ENCODE assay signal across 1 cellular context in the genomic region with DNA sequence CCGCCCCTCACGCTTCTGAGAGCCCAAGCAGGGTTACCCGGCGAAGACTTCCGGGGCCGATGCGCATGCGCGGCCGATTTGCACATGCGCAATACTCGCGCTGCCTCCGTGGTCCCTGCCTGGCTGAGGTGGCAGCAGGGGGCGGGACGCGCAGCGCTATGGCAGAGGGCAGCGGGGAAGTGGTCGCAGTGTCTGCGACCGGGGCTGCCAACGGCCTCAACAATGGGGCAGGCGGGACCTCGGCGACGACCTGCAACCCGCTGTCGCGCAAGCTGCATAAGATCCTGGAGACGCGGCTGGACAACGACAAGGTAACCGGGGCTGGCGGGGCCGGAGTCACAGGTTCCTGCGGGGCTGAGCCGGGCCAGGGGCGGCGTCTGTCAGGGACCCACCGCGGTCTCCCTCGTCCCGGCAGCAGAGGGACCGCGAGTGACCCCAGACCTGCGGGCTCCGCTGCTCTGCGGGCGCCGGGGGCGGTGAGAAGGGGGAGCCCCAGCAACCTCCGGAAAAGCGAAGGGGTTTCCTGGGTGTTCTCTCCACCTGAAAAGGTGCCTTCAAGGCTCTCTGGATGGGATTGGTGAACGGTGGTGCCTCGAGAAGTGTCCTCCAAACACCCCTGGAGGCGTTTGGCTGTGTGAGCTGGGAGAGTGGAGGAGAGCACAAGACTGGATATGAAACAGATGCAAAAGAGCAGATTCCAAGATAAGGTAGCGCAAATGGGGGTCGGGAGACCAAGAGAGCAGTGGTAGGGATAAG.
TF ChIP-seq lines count a peak whose summit lies in the region.

Gene COG6, plus strand, starts transcription at position 94 of the 756 bp plus-strand sequence. Its CDS starts 65 bp downstream, at position 159.

TF ChIP-seq in HEK293, 187 proteins besides CTCF, POLR2A, EP300 and RAD21 (continued from another document):
- no peak for TF ChIP-seq ZBTB10 (tag by site-specific recombination; IDR thresholded peaks at IDR 0.05)
- TF ChIP-seq IKZF3 (tag by site-specific recombination; IDR thresholded peaks at IDR 0.05) = no peak
- TF ChIP-seq ZEB2 (tag by site-specific recombination; IDR thresholded peaks at IDR 0.05) = peak; percentile 60; the same call in 1 of the 2 replicates
- no peak for TF ChIP-seq ZBTB1 (tag by site-specific recombination; IDR thresholded peaks at IDR 0.05)
- peak; percentile 77 for TF ChIP-seq ZNF501 (tag by site-specific recombination; IDR thresholded peaks at IDR 0.05)
- TF ChIP-seq, protein P1, sequence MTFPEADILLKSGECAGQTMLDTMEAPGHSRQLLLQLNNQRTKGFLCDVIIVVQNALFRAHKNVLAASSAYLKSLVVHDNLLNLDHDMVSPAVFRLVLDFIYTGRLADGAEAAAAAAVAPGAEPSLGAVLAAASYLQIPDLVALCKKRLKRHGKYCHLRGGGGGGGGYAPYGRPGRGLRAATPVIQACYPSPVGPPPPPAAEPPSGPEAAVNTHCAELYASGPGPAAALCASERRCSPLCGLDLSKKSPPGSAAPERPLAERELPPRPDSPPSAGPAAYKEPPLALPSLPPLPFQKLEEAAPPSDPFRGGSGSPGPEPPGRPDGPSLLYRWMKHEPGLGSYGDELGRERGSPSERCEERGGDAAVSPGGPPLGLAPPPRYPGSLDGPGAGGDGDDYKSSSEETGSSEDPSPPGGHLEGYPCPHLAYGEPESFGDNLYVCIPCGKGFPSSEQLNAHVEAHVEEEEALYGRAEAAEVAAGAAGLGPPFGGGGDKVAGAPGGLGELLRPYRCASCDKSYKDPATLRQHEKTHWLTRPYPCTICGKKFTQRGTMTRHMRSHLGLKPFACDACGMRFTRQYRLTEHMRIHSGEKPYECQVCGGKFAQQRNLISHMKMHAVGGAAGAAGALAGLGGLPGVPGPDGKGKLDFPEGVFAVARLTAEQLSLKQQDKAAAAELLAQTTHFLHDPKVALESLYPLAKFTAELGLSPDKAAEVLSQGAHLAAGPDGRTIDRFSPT (tag by site-specific recombination; IDR thresholded peaks at IDR 0.05) = peak; percentile 97
- TF ChIP-seq ZNF792 (tag by site-specific recombination; IDR thresholded peaks at IDR 0.05) = no peak
- no peak for TF ChIP-seq ZNF146 (tag by site-specific recombination; IDR thresholded peaks at IDR 0.05)
- peak; percentile 69 for TF ChIP-seq KLF16 (tag by site-specific recombination; IDR thresholded peaks at IDR 0.05)
- TF ChIP-seq ZNF555 (tag by site-specific recombination; conservative IDR thresholded peaks at IDR 0.05) = no peak
- TF ChIP-seq ZNF433 (tag by site-specific recombination; IDR thresholded peaks at IDR 0.05; ENCODE audit: low read depth) = no peak
- TF ChIP-seq, protein P2, sequence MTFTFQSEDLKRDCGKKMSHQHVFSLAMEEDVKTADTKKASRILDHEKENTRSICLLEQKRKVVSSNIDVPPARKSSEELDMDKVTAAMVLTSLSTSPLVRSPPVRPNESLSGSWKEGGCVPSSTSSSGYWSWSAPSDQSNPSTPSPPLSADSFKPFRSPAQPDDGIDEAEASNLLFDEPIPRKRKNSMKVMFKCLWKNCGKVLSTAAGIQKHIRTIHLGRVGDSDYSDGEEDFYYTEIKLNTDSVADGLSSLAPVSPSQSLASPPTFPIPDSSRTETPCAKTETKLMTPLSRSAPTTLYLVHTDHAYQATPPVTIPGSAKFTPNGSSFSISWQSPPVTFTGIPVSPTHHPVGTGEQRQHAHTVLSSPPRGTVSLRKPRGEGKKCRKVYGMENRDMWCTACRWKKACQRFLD (tag by site-specific recombination; IDR thresholded peaks at IDR 0.05) = no peak
- TF ChIP-seq MEIS1 (CRISPR knock-in tag; IDR thresholded peaks at IDR 0.05; ENCODE audit: borderline replicate concordance) = no peak
- no peak for TF ChIP-seq ZNF48 (tag by site-specific recombination; IDR thresholded peaks at IDR 0.05)
- no peak for TF ChIP-seq ZNF266 (tag by site-specific recombination; IDR thresholded peaks at IDR 0.05; ENCODE audit: low read depth)
- TF ChIP-seq SCRT2 (tag by site-specific recombination; IDR thresholded peaks at IDR 0.05) = peak; percentile 92
- TF ChIP-seq ZNF548 (tag by site-specific recombination; IDR thresholded peaks at IDR 0.05) = no peak
- no peak for TF ChIP-seq ZNF10 (tag by site-specific recombination; IDR thresholded peaks at IDR 0.05)
- TF ChIP-seq ZNF580 (tag by site-specific recombination; IDR thresholded peaks at IDR 0.05) = no peak
- peak; percentile 72 for TF ChIP-seq ZIC2 (tag by site-specific recombination; IDR thresholded peaks at IDR 0.05)
- TF ChIP-seq ZFP41 (tag by site-specific recombination; IDR thresholded peaks at IDR 0.05; ENCODE audit: borderline replicate concordance) = no peak
- TF ChIP-seq PBX3 (CRISPR knock-in tag; IDR thresholded peaks at IDR 0.05) = 0 out of 2 replicates have a peak, but pooled peaks have one; percentile 54
- no peak for TF ChIP-seq ZNF121 (tag by site-specific recombination; IDR thresholded peaks at IDR 0.05)
TF ChIP-seq in HEK293: peak in this region for 34.
